ENCODE assay signal across 14 cellular contexts in genomic region chr6:165899592-165899991, GRCh38.
A peak's percentile ranks its signal among the peaks of the same experiment; 100 is the strongest.
DNase-seq lines count a peak whose midpoint lies in the region; ATAC-seq and TF ChIP-seq lines count a peak whose summit lies in the region.
"Had no signal": no experiment of that assay in that cellular context is flagged by ENCODE, and none has a peak within 500 bp of the region (broad histone marks: within the 10 kb centered on the region; RNA-seq: fewer than 3 reads in every experiment).

No MANE protein-coding gene starts in this region.

- TF ChIP-seq RAD21 in neural cell (conservative IDR thresholded peaks at IDR 0.05): no peak

- H3K9me3 ChIP-seq in BLaER1 (no peaks in the 10 kb centered on the region), neural cell (ENCODE audit: low read length) (no peaks in the 10 kb centered on the region), smooth muscle cell (replicated peaks; ENCODE audit: low read depth) (no peaks in the 10 kb centered on the region)
- H3K9me3 ChIP-seq: Caco-2 had no signal

- CTCF ChIA-PET in activated naive CD4-positive, alpha-beta T cell treated with anti-CD3 and anti-CD28 coated beads for 36 hours (lab: Charles Lee): no interaction called here

- H3K4me3 Mint-ChIP-seq in stimulated activated memory B cell treated with anti-CD40 and anti-IgM and Interleukin-4, amounts not matched to agents 10 μg/mL and 1 μg/mL and 100 μg/mL, for 72 hours: no peak overlapping the region
- no peak overlapping the region for H3K4me3 Mint-ChIP-seq in activated naive CD4-positive, alpha-beta T cell treated with anti-CD3 and anti-CD28 coated beads for 36 hours
- H3K4me3 Mint-ChIP-seq: CD8-positive, alpha-beta memory T cell; H9 had no signal

- no peak for TF ChIP-seq EP300 in neural cell (conservative IDR thresholded peaks at IDR 0.05; ENCODE audit: poor library complexity, severe bottlenecking)

- no peaks in the 10 kb centered on the region for H3K9me2 ChIP-seq in neural cell (ENCODE audit: insufficient read depth, low read length)

- H3K27me3 ChIP-seq in BLaER1 (no peaks in the 10 kb centered on the region), neural cell (ENCODE audit: insufficient read depth, low read depth, low read length) (no peaks in the 10 kb centered on the region), smooth muscle cell (ENCODE audit: low read depth) (no peaks in the 10 kb centered on the region)

- no peak overlapping the region for H3K9ac ChIP-seq in BLaER1
- H3K9ac ChIP-seq in neural cell (ENCODE audit: low read length): no peak overlapping the region
- H3K9ac ChIP-seq in smooth muscle cell (ENCODE audit: low read depth): no peak overlapping the region

- no peak overlapping the region for H3K27ac ChIP-seq in BLaER1
- H3K27ac ChIP-seq in neural cell (ENCODE audit: low read length): peak overlapping the region; percentile 24
- H3K27ac ChIP-seq in smooth muscle cell (ENCODE audit: low read depth): no peak overlapping the region
- H3K27ac ChIP-seq: 22Rv1 had no signal

- no peaks in the 10 kb centered on the region for H3K9me3 Mint-ChIP-seq in stimulated activated memory B cell treated with anti-CD40 and anti-IgM and Interleukin-4, amounts not matched to agents 10 μg/mL and 1 μg/mL and 100 μg/mL, for 72 hours
- no peaks in the 10 kb centered on the region for H3K9me3 Mint-ChIP-seq in activated naive CD4-positive, alpha-beta T cell treated with anti-CD3 and anti-CD28 coated beads for 36 hours

- H3K4me2 ChIP-seq in BLaER1: peak overlapping the region; percentile 22; the same call in 1 of the 2 replicates
- no peak overlapping the region for H3K4me2 ChIP-seq in neural cell (ENCODE audit: low read length)
- H3K4me2 ChIP-seq in smooth muscle cell: no peak overlapping the region

- no peak for TF ChIP-seq CTCF in neural cell (IDR thresholded peaks at IDR 0.05; ENCODE audit: poor library complexity, severe bottlenecking)
- TF ChIP-seq CTCF in smooth muscle cell (IDR thresholded peaks at IDR 0.05; ENCODE audit: borderline replicate concordance, insufficient read depth, poor library complexity, severe bottlenecking): no peak

- H3K36me3 ChIP-seq in BLaER1 (no peaks in the 10 kb centered on the region), neural cell (ENCODE audit: insufficient read depth, low read length) (no peaks in the 10 kb centered on the region), smooth muscle cell (ENCODE audit: low read depth) (no peaks in the 10 kb centered on the region)

- 88% methylated on average over 6 of the region's 6 CpGs for WGBS in smooth muscle cell (ENCODE audit: low lambda C conversion rate)

- intact Hi-C loops in activated naive CD4-positive, alpha-beta T cell treated with anti-CD3 and anti-CD28 coated beads for 36 hours (cut with micrococcal nuclease): no loop called here

- H3K4me3 ChIP-seq in BLaER1 (no peak overlapping the region), neural cell (ENCODE audit: low read length) (no peak overlapping the region), smooth muscle cell (no peak overlapping the region)

- ATAC-seq in stimulated activated memory B cell treated with anti-CD40 and anti-IgM and Interleukin-4, amounts not matched to agents 10 μg/mL and 1 μg/mL and 100 μg/mL, for 72 hours: peak; percentile 21

- no peak overlapping the region for H2AFZ ChIP-seq in neural cell (ENCODE audit: low read depth, low read length)
- no peak overlapping the region for H2AFZ ChIP-seq in smooth muscle cell (ENCODE audit: low read depth)

- H3K4me1 Mint-ChIP-seq in stimulated activated memory B cell treated with anti-CD40 and anti-IgM and Interleukin-4, amounts not matched to agents 10 μg/mL and 1 μg/mL and 100 μg/mL, for 72 hours: no peaks in the 10 kb centered on the region
- no peaks in the 10 kb centered on the region for H3K4me1 Mint-ChIP-seq in activated naive CD4-positive, alpha-beta T cell treated with anti-CD3 and anti-CD28 coated beads for 36 hours (ENCODE audit: low read depth)
- H3K4me1 Mint-ChIP-seq: CD8-positive, alpha-beta memory T cell; H9 had no signal

- peaks cover 48% of the 10 kb centered on the region for H3K27me3 Mint-ChIP-seq in stimulated activated memory B cell treated with anti-CD40 and anti-IgM and Interleukin-4, amounts not matched to agents 10 μg/mL and 1 μg/mL and 100 μg/mL, for 72 hours
- peaks cover 18% of the 10 kb centered on the region for H3K27me3 Mint-ChIP-seq in activated naive CD4-positive, alpha-beta T cell treated with anti-CD3 and anti-CD28 coated beads for 36 hours (ENCODE audit: low read depth)

- H3K36me3 Mint-ChIP-seq in stimulated activated memory B cell treated with anti-CD40 and anti-IgM and Interleukin-4, amounts not matched to agents 10 μg/mL and 1 μg/mL and 100 μg/mL, for 72 hours: no peaks in the 10 kb centered on the region
- H3K36me3 Mint-ChIP-seq in activated naive CD4-positive, alpha-beta T cell treated with anti-CD3 and anti-CD28 coated beads for 36 hours (ENCODE audit: low read depth): no peaks in the 10 kb centered on the region

- no peak overlapping the region for H3K27ac Mint-ChIP-seq in stimulated activated memory B cell treated with anti-CD40 and anti-IgM and Interleukin-4, amounts not matched to agents 10 μg/mL and 1 μg/mL and 100 μg/mL, for 72 hours
- no peak overlapping the region for H3K27ac Mint-ChIP-seq in activated naive CD4-positive, alpha-beta T cell treated with anti-CD3 and anti-CD28 coated beads for 36 hours
- H3K27ac Mint-ChIP-seq: CD8-positive, alpha-beta memory T cell; H9 had no signal

- DNase-seq in cerebellar cortex (ENCODE audit: low spot score) (peak; percentile 34), smooth muscle cell (lab: John Stamatoyannopoulos, UW; ENCODE audit: unreplicated experiment) (no peak), NCI-H2029 (lab: John Stamatoyannopoulos, UW) (no peak)
- DNase-seq in activated naive CD4-positive, alpha-beta T cell treated with anti-CD3 and anti-CD28 coated beads for 36 hours: no peak
- DNase-seq: Caco-2; CD8-positive, alpha-beta memory T cell; DND-41; GF-D8; GOT3; H9 had no signal

- H4K20me1 ChIP-seq in BLaER1 (no peaks in the 10 kb centered on the region), neural cell (ENCODE audit: insufficient read depth) (no peaks in the 10 kb centered on the region), smooth muscle cell (ENCODE audit: low read depth) (no peaks in the 10 kb centered on the region)

- H3F3A ChIP-seq in neural cell (ENCODE audit: insufficient read depth, low read length, poor library complexity, severe bottlenecking) (no peaks in the 10 kb centered on the region), smooth muscle cell (ENCODE audit: low read depth) (no peaks in the 10 kb centered on the region)

- H3K79me2 ChIP-seq in neural cell (replicated peaks; ENCODE audit: insufficient read depth, low read length) (no peaks in the 10 kb centered on the region), smooth muscle cell (ENCODE audit: low read depth) (no peaks in the 10 kb centered on the region)

- peaks cover 6% of the 10 kb centered on the region for H3K4me1 ChIP-seq in BLaER1
- H3K4me1 ChIP-seq in smooth muscle cell (ENCODE audit: low read depth): no peaks in the 10 kb centered on the region
- H3K4me1 ChIP-seq: Caco-2 had no signal

TF ChIP-seq in neural cell, 6 proteins besides CTCF, POLR2A, EP300 and RAD21:
- TF ChIP-seq SMC3 (conservative IDR thresholded peaks at IDR 0.05; ENCODE audit: poor library complexity) (no peak), REST (IDR thresholded peaks at IDR 0.05; ENCODE audit: borderline replicate concordance) (no peak), MXI1 (conservative IDR thresholded peaks at IDR 0.05; ENCODE audit: poor library complexity, severe bottlenecking) (no peak), EZH2 (IDR thresholded peaks at IDR 0.05; ENCODE audit: borderline replicate concordance, insufficient read depth, low read length, poor library complexity, severe bottlenecking) (no peak), POLR2AphosphoS5 (IDR thresholded peaks at IDR 0.05) (no peak), TAF1 (IDR thresholded peaks at IDR 0.05; ENCODE audit: low read depth) (no peak)
TF ChIP-seq in neural cell: peak in this region for 0.
